Comparison of ENCODE assay signal across 10 cellular contexts in the genomic region with DNA sequence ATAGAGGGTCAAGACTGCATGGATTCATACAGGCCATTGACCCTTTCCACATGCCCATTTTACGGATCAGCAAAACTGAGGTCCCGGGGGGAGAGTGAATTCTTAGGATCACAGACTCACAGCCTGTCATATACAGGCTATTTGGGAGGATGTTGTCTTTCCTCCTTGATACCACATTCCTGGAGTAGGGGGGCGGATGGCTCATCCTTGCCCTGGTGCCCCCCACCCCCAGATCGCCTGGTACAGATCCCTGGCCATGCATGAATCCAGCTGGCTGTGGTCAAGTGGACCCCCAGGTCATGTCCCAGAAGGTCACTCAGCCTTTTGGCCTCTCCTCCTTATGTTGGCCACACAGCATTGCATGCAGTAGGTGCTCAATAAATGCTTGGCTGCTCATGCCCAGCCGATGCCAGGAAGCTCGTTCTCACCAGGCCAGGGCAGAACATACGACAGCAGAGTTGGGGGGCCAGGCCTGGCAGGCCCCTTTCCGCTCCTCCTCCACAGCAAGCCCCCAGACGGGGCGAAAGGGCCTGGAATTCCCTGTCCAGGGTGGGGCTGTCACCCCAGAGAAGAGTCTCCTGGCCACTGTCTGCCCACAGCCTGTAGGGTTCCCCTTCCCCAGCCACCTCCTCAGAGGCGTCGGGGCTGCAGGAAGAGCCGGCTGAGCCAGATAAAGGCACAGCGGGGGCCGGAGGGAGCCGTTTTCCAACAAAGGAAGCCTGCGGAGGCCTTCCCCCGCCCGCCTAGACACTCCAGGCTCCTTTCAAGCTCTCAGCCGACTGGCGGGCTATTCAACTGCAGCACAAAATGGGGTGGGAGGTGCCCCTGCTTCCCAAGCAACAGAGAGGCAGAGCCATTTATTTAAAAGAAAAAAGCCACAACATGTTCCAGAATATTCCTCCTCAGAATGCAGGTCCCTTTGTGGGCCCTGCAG.
DNase-seq lines count a peak whose midpoint lies in the region; TF ChIP-seq lines count a peak whose summit lies in the region.
"Had no signal": no experiment of that assay in that cellular context is flagged by ENCODE, and none has a peak within 500 bp of the region (broad histone marks: within the 10 kb centered on the region; RNA-seq: fewer than 3 reads in every experiment).

No MANE protein-coding gene starts in this region.

- H3K36me3 Mint-ChIP-seq in H9 (ENCODE audit: insufficient read depth in 1 of 3, low read depth in 3 of 3) = peaks cover 0 to 5% (median 2%) of the 10 kb centered on the region in 3 experiments; a peak in 3 of 7 replicates
- H3K36me3 Mint-ChIP-seq in osteocyte (ENCODE audit: unreplicated experiment) = no peaks in the 10 kb centered on the region

- no peak overlapping the region for H4K91ac ChIP-seq in H9 (ENCODE audit: insufficient read length, low read depth, low read length)

- H2AFZ ChIP-seq in H9 (ENCODE audit: low read length) = no peak overlapping the region

- no peak overlapping the region for H3K9ac ChIP-seq in H9 (ENCODE audit: extremely low read depth, insufficient read length, low read length)

- H3K79me2 ChIP-seq in H9 (ENCODE audit: insufficient read depth, low read length) = no peaks in the 10 kb centered on the region

- H2BK120ac ChIP-seq in H9 (ENCODE audit: low read depth, low read length, poor library complexity, severe bottlenecking) = no peak overlapping the region

- TF ChIP-seq POLR2A in uterus (IDR thresholded peaks at IDR 0.05) (no peak), breast epithelium (IDR thresholded peaks at IDR 0.05) (no peak)

- no peak overlapping the region for H3K23ac ChIP-seq in H9 (ENCODE audit: insufficient read length, low read depth, low read length)

- no peak overlapping the region for H2BK20ac ChIP-seq in H9 (ENCODE audit: low read depth, low read length, poor library complexity, severe bottlenecking)

- no peak overlapping the region for H4K5ac ChIP-seq in H9 (ENCODE audit: insufficient read length, low read depth, low read length)

- H3K27me3 Mint-ChIP-seq in H9 (ENCODE audit: low read depth) (peaks cover 68% of the 10 kb centered on the region), osteocyte (ENCODE audit: unreplicated experiment) (no peaks in the 10 kb centered on the region)

- H3K9me3 Mint-ChIP-seq in H9 (peaks cover 3 to 7% of the 10 kb centered on the region in 2 experiments; a peak in 3 of 5 replicates), osteocyte (ENCODE audit: unreplicated experiment) (no peaks in the 10 kb centered on the region)

- H3K9me3 ChIP-seq in H9 (ENCODE audit: control insufficient read depth, low read depth, low read length) = no peaks in the 10 kb centered on the region
- H3K9me3 ChIP-seq in ectodermal cell (ENCODE audit: control insufficient read depth, low read length) = no peaks in the 10 kb centered on the region
- no peaks in the 10 kb centered on the region for H3K9me3 ChIP-seq in uterus
- H3K9me3 ChIP-seq in breast epithelium = no peaks in the 10 kb centered on the region
- H3K9me3 ChIP-seq: vagina had no signal

- no peaks in the 10 kb centered on the region for H3K79me1 ChIP-seq in H9 (ENCODE audit: insufficient read depth, low read depth, low read length, poor library complexity, severe bottlenecking)

- H3K14ac ChIP-seq in H9 (ENCODE audit: insufficient read depth, low read length) = no peak overlapping the region

- H3K27me3 ChIP-seq in H9 (ENCODE audit: insufficient read depth, low read length) (peaks cover 12% of the 10 kb centered on the region; the same call in 1 of the 2 replicates), ectodermal cell (ENCODE audit: control insufficient read depth, insufficient read depth, low read length, poor library complexity, severe bottlenecking) (peaks cover 52% of the 10 kb centered on the region), uterus (no peaks in the 10 kb centered on the region), breast epithelium (no peaks in the 10 kb centered on the region)
- H3K27me3 ChIP-seq: vagina had no signal

- no peaks in the 10 kb centered on the region for H4K20me1 ChIP-seq in H9 (ENCODE audit: control insufficient read depth, insufficient read depth, insufficient read length)

- peak; percentile 97 for DNase-seq in H9
- peak; percentile 84 for DNase-seq in NCI-H2227 treated with DMSO at 0.1 percent for 48 hours (lab: John Stamatoyannopoulos, UW)
- no peak for DNase-seq in osteocyte (ENCODE audit: extremely low spot score, unreplicated experiment)
- no peak for DNase-seq in activated CD4-positive, alpha-beta T cell treated with anti-CD3 and anti-CD28 coated beads, Interleukin-2, amount 50 U/mL, for 4 hours
- no peak for DNase-seq in uterus
- DNase-seq in breast epithelium (ENCODE audit: low spot score in 2 of 2) = no peak
- DNase-seq in effector CD8-positive, alpha-beta T cell (lab: John Stamatoyannopoulos, UW) = no peak
- DNase-seq: activated effector memory CD4-positive, alpha-beta T cell treated with anti-CD3 and anti-CD28 coated beads, Interleukin-2, amount 50 U/mL, for 16 hours had no signal

- H3K36me3 ChIP-seq in ectodermal cell (ENCODE audit: control insufficient read depth, insufficient read depth, low read length) (no peaks in the 10 kb centered on the region), uterus (no peaks in the 10 kb centered on the region), breast epithelium (no peaks in the 10 kb centered on the region)
- H3K36me3 ChIP-seq: vagina had no signal

- H3K56ac ChIP-seq in H9 (ENCODE audit: insufficient read length, low read depth, low read length) = no peak overlapping the region

- no peak overlapping the region for H3K27ac ChIP-seq in H9 (ENCODE audit: insufficient read length, low read depth, low read length)
- H3K27ac ChIP-seq in ectodermal cell (ENCODE audit: insufficient read depth, low read depth, low read length, poor library complexity, severe bottlenecking) = peak overlapping the region; percentile 93
- H3K27ac ChIP-seq in uterus = no peak overlapping the region
- no peak overlapping the region for H3K27ac ChIP-seq in breast epithelium
- H3K27ac ChIP-seq: vagina had no signal

- H3K4me1 Mint-ChIP-seq in H9 (peaks cover 38 to 46% of the 10 kb centered on the region in 2 experiments), osteocyte (ENCODE audit: unreplicated experiment) (peaks cover 54% of the 10 kb centered on the region)

- H3K27ac Mint-ChIP-seq in H9 (peak overlapping the region; percentile 93 to 97 (median 95)), osteocyte (ENCODE audit: unreplicated experiment) (peak overlapping the region; percentile 67)

- no peak; the same call in 2 of the 3 replicates for TF ChIP-seq CTCF in H9 (conservative IDR thresholded peaks at IDR 0.05)
- TF ChIP-seq CTCF in osteocyte (IDR thresholded peaks at IDR 0.05) = no peak
- no peak for TF ChIP-seq CTCF in uterus (IDR thresholded peaks at IDR 0.05)
- no peak for TF ChIP-seq CTCF in breast epithelium (IDR thresholded peaks at IDR 0.05)

- H2BK5ac ChIP-seq in H9 (ENCODE audit: insufficient read length, low read length) = no peak overlapping the region

- peak overlapping the region; percentile 62 to 75 for H3K4me3 Mint-ChIP-seq in H9
- no peak overlapping the region for H3K4me3 Mint-ChIP-seq in osteocyte (ENCODE audit: unreplicated experiment)

- H3K18ac ChIP-seq in H9 (ENCODE audit: insufficient read length, low read depth, low read length) = peak overlapping the region; percentile 74

- no peak overlapping the region for H2BK12ac ChIP-seq in H9 (ENCODE audit: insufficient read length, low read depth, low read length)

- WGBS in H9 (ENCODE audit: extremely low coverage, insufficient read length, low lambda C conversion rate) = no CpG with 5 or more reads among the region's 21 CpGs
- 24 to 25% methylated on average over 21 of the region's 21 CpGs for WGBS in ectodermal cell, 2 experiments

- no peak overlapping the region for H4K8ac ChIP-seq in H9 (replicated peaks; ENCODE audit: insufficient read length, low read depth, low read length)

- peak overlapping the region; percentile 15 for H3K4me3 ChIP-seq in ectodermal cell (ENCODE audit: insufficient read depth, low read depth, low read length)
- H3K4me3 ChIP-seq in uterus = no peak overlapping the region
- H3K4me3 ChIP-seq in breast epithelium = no peak overlapping the region

- H3K4me1 ChIP-seq in H9 (ENCODE audit: insufficient read depth, low read length) = peaks cover 5% of the 10 kb centered on the region; the same call in 1 of the 2 replicates
- peaks cover 31% of the 10 kb centered on the region for H3K4me1 ChIP-seq in ectodermal cell (ENCODE audit: control insufficient read depth, insufficient read depth, low read length)
- peaks cover 4% of the 10 kb centered on the region in 2 donors for H3K4me1 ChIP-seq in uterus
- peaks cover 8 to 13% of the 10 kb centered on the region in 2 donors for H3K4me1 ChIP-seq in breast epithelium

- no peak overlapping the region for H3K4ac ChIP-seq in H9 (ENCODE audit: low read depth, low read length)

- peak overlapping the region; percentile 41 for H3K4me2 ChIP-seq in H9 (ENCODE audit: insufficient read depth, insufficient read length, low read length)

- intact Hi-C loops in uterus (cut with DNase I; ENCODE audit: low total_unique reads) (no loop called here), breast epithelium (cut with DNase I; ENCODE audit: low total_unique reads) (no loop called here)

- H3T11ph ChIP-seq in H9 (ENCODE audit: low read length) = no peak overlapping the region

- H2BK15ac ChIP-seq in H9 (ENCODE audit: low read depth, low read length) = no peak overlapping the region

- H3K23me2 ChIP-seq in H9 (ENCODE audit: insufficient read length, low read depth, low read length, poor library complexity, severe bottlenecking) = no peaks in the 10 kb centered on the region

- no peak overlapping the region for H2AK5ac ChIP-seq in H9 (ENCODE audit: insufficient read length, low read length)

Comparison
In these comparisons a context has a peak if more than half of its experiments do, and no peak if none do; other contexts are left out.
1. DNase-seq: peak in H9 (single experiment) and NCI-H2227 treated with DMSO at 0.1 percent for 48 hours (single experiment); none in osteocyte (single experiment), activated CD4-positive, alpha-beta T cell treated with anti-CD3 and anti-CD28 coated beads, Interleukin-2, amount 50 U/mL, for 4 hours (0 of 2), uterus (0 of 2), breast epithelium (0 of 2) and effector CD8-positive, alpha-beta T cell (single experiment).